Comparison of ENCODE assay signal across 1 cellular context in the genomic region with DNA sequence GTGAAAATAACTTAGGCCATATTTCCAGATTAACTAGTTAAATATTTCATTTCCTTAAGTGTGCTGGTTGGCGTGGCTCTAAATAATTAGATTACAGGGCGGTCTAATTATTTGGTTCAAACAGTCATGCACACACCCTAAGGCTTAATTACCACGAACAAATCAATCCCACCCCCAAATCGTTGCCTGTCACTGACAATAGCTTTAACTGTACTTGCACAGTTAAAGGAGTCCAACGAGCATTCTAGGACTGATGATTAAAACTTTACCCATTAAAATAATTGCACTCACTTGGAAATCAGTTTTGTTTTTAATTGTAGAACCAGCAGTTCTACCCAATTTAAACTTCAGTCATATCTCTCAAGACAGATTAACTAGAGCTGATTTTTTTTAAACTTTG.
A peak's percentile ranks its signal among the peaks of the same experiment; 100 is the strongest.
TF ChIP-seq lines count a peak whose summit lies in the region.

No MANE protein-coding gene starts in this region.

TF ChIP-seq in K562, 482 proteins besides CTCF, POLR2A, EP300 and RAD21 (continued from another document):
- TF ChIP-seq, protein P1, sequence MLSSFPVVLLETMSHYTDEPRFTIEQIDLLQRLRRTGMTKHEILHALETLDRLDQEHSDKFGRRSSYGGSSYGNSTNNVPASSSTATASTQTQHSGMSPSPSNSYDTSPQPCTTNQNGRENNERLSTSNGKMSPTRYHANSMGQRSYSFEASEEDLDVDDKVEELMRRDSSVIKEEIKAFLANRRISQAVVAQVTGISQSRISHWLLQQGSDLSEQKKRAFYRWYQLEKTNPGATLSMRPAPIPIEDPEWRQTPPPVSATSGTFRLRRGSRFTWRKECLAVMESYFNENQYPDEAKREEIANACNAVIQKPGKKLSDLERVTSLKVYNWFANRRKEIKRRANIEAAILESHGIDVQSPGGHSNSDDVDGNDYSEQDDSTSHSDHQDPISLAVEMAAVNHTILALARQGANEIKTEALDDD (IDR thresholded peaks at IDR 0.05) = peak; percentile 49
- no peak for TF ChIP-seq ESRRA (IDR thresholded peaks at IDR 0.05; ENCODE audit: borderline replicate concordance, low read depth)
- TF ChIP-seq, protein P2, sequence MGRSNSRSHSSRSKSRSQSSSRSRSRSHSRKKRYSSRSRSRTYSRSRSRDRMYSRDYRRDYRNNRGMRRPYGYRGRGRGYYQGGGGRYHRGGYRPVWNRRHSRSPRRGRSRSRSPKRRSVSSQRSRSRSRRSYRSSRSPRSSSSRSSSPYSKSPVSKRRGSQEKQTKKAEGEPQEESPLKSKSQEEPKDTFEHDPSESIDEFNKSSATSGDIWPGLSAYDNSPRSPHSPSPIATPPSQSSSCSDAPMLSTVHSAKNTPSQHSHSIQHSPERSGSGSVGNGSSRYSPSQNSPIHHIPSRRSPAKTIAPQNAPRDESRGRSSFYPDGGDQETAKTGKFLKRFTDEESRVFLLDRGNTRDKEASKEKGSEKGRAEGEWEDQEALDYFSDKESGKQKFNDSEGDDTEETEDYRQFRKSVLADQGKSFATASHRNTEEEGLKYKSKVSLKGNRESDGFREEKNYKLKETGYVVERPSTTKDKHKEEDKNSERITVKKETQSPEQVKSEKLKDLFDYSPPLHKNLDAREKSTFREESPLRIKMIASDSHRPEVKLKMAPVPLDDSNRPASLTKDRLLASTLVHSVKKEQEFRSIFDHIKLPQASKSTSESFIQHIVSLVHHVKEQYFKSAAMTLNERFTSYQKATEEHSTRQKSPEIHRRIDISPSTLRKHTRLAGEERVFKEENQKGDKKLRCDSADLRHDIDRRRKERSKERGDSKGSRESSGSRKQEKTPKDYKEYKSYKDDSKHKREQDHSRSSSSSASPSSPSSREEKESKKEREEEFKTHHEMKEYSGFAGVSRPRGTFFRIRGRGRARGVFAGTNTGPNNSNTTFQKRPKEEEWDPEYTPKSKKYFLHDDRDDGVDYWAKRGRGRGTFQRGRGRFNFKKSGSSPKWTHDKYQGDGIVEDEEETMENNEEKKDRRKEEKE (IDR thresholded peaks at IDR 0.05; ENCODE audit: borderline replicate concordance in 1 of 2, control insufficient read depth in 1 of 2, low read depth in 2 of 2, low read length in 1 of 2) = 0 out of 4 replicates have a peak, but pooled peaks of 1 of the 2 experiments have one; percentile 10
TF ChIP-seq in K562: peak in this region for 4.
